Comparison of ENCODE assay signal across 10 cellular contexts in the genomic region with DNA sequence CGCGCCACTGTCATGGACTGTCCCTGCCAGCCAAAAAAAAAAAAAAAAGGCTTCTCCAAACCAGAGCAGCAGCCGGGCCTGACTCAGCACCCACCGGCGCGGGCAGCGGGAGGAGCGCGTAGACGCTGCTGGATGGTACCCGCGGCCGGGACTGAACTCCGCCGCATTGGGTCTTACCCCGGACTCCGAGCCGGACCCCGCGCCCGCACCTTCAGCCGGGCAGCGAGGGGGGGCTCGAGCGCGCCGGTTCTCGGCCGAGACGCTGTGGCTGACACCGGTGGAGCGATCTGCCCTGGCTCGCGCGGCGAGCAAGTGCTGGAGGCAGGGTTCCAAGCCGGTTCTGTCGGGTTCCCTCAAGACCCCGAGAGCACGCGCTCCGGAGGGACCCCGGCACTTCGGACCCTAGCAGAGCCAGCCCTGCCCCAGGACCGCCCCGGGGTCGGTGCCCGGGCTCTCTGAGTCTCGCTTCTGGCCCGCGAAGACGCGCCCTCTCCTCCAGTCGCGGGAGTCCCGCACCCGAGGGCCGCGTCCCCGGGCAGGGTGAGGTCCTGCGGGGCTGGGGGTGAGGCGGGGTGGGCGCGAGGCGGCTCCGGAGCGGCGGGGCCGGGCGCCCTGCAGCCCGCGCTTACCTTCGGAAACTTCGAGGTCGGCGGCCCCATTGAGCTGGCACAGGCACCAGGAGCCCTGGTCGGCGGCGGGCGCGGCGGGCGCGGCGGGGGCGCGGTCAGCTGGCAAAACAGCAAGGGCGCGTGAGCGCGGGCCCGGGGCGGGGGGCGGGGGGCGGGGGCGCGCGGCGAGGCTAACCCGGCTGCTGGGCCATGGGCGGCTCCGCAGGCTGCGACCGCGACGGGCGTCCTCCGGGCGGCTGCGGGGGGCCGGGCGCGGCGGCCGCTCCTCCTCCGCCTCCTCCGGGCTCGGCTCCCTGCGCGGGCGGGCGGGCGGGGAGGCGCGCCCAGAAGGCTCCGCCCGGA. TPM values are rescaled to one million over a fixed set of nuclear protein-coding genes. Genes with fewer than 3 reads are reported as not detected.
A peak's percentile ranks its signal among the peaks of the same experiment; 100 is the strongest.
DNase-seq lines count a peak whose midpoint lies in the region; ATAC-seq and TF ChIP-seq lines count a peak whose summit lies in the region.
"Had no signal": no experiment of that assay in that cellular context is flagged by ENCODE, and none has a peak within 500 bp of the region (broad histone marks: within the 10 kb centered on the region; RNA-seq: fewer than 3 reads in every experiment).

No MANE protein-coding gene starts in this region.

- H3K27me3 ChIP-seq in AG04450 (ENCODE audit: control insufficient read depth, insufficient read depth, low read length) = peaks cover 65% of the 10 kb centered on the region
- peaks cover 42% of the 10 kb centered on the region for H3K27me3 ChIP-seq in HL-60 (ENCODE audit: insufficient read depth, poor library complexity, severe bottlenecking)
- peaks cover 24% of the 10 kb centered on the region for H3K27me3 ChIP-seq in effector memory CD4-positive, alpha-beta T cell (replicated peaks; ENCODE audit: control insufficient read depth, insufficient read depth, low read length, poor library complexity, severe bottlenecking)
- H3K27me3 ChIP-seq in MG63 = no peaks in the 10 kb centered on the region; the same call in 1 of the 2 replicates

- no peak overlapping the region for H3K27ac Mint-ChIP-seq in activated naive CD8-positive, alpha-beta T cell treated with anti-CD3 and anti-CD28 coated beads, Interleukin-2, amount 50 U/mL, for 24 hours
- H3K27ac Mint-ChIP-seq: activated CD8-positive, alpha-beta memory T cell treated with anti-CD3 and anti-CD28 coated beads, Interleukin-2, amount 10 ng/mL, durations not matched to agents 7 days and 5 days had no signal

- POLR2A ChIA-PET in AG04450 (lab: Yijun Ruan, JAX) = interaction anchor here (1.1 kb wide), 1 partner anchor 12 kb away, joined by 3 read pairs; a partner anchor contains a TSS

- no peak overlapping the region for H3K27ac ChIP-seq in AG04450 (ENCODE audit: low read depth, low read length)
- H3K27ac ChIP-seq in HL-60 (replicated peaks) = no peak overlapping the region
- no peak overlapping the region for H3K27ac ChIP-seq in effector memory CD4-positive, alpha-beta T cell (ENCODE audit: insufficient read depth, low read length, poor library complexity, severe bottlenecking)

- ATAC-seq in mucosa of descending colon (peak; percentile 16), HG02970 (IDR thresholded peaks at IDR 0.05; ENCODE audit: low FRiP score, unreplicated experiment) (no peak)
- no peak for ATAC-seq in activated naive CD8-positive, alpha-beta T cell treated with anti-CD3 and anti-CD28 coated beads, Interleukin-2, amount 50 U/mL, for 24 hours
- ATAC-seq: activated CD8-positive, alpha-beta memory T cell treated with anti-CD3 and anti-CD28 coated beads, Interleukin-2, amount 10 ng/mL, durations not matched to agents 7 days and 5 days; GM12878 had no signal

- DNase-seq in AG04450 (ENCODE audit: low read depth, low spot score) (no peak), HL-60 (ENCODE audit: low read depth in 1 of 2, low spot score in 1 of 2) (peak in 1 of 2 experiments; percentile 25), mucosa of descending colon (peak in 2 of 3 donors; percentile 46 to 59), MG63 (no peak)
- DNase-seq in effector memory CD4-positive, alpha-beta T cell = no peak
- no peak for DNase-seq in activated CD4-positive, alpha-beta T cell treated with anti-CD3 and anti-CD28 coated beads, Interleukin-2, amount 50 U/mL, for 48 hours
- no peak for DNase-seq in activated naive CD8-positive, alpha-beta T cell treated with anti-CD3 and anti-CD28 coated beads, Interleukin-2, amount 50 U/mL, for 24 hours
- DNase-seq: activated CD8-positive, alpha-beta memory T cell treated with anti-CD3 and anti-CD28 coated beads, Interleukin-2, amount 10 ng/mL, durations not matched to agents 7 days and 5 days had no signal

- peaks cover 25% of the 10 kb centered on the region for H3K9me3 ChIP-seq in AG04450 (ENCODE audit: control insufficient read depth, insufficient read depth, low read length)
- no peaks in the 10 kb centered on the region for H3K9me3 ChIP-seq in effector memory CD4-positive, alpha-beta T cell (ENCODE audit: control insufficient read depth, low read length)
- no peaks in the 10 kb centered on the region for H3K9me3 ChIP-seq in mucosa of descending colon
- H3K9me3 ChIP-seq in MG63 = no peaks in the 10 kb centered on the region

- H3K27me3 Mint-ChIP-seq in activated naive CD8-positive, alpha-beta T cell treated with anti-CD3 and anti-CD28 coated beads, Interleukin-2, amount 50 U/mL, for 24 hours = peaks cover 53% of the 10 kb centered on the region

- peaks cover 12% of the 10 kb centered on the region for H3K4me1 ChIP-seq in effector memory CD4-positive, alpha-beta T cell (ENCODE audit: control insufficient read depth, insufficient read depth, low read length, poor library complexity, severe bottlenecking)
- H3K4me1 ChIP-seq in mucosa of descending colon (ENCODE audit: low read depth) = peaks cover 14% of the 10 kb centered on the region

- H3K4me3 ChIP-seq in AG04450 (ENCODE audit: low read depth, low read length) = peak overlapping the region; percentile 7; the same call in 1 of the 2 replicates
- H3K4me3 ChIP-seq in HL-60 (replicated peaks; ENCODE audit: insufficient read depth, low read length) = peak overlapping the region; percentile 17; the same call in 1 of the 2 replicates
- H3K4me3 ChIP-seq in effector memory CD4-positive, alpha-beta T cell (ENCODE audit: insufficient read depth, low read depth, low read length, poor library complexity, severe bottlenecking) = peak overlapping the region; percentile 29
- no peak overlapping the region for H3K4me3 ChIP-seq in mucosa of descending colon
- H3K4me3 ChIP-seq in MG63 = no peak overlapping the region; the same call in 1 of the 2 replicates
- H3K4me3 ChIP-seq: GM12878 had no signal

- H3K4me1 Mint-ChIP-seq in activated naive CD8-positive, alpha-beta T cell treated with anti-CD3 and anti-CD28 coated beads, Interleukin-2, amount 50 U/mL, for 24 hours = no peaks in the 10 kb centered on the region

- TF ChIP-seq CTCF in AG04450 (IDR thresholded peaks at IDR 0.05; ENCODE audit: low read depth, low read length) (no peak), HL-60 (IDR thresholded peaks at IDR 0.05; ENCODE audit: insufficient read depth, low read length) (no peak), mucosa of descending colon (IDR thresholded peaks at IDR 0.05) (no peak)

- no peaks in the 10 kb centered on the region for H3K9me3 Mint-ChIP-seq in activated naive CD8-positive, alpha-beta T cell treated with anti-CD3 and anti-CD28 coated beads, Interleukin-2, amount 50 U/mL, for 24 hours

- no peaks in the 10 kb centered on the region for H3K36me3 Mint-ChIP-seq in activated naive CD8-positive, alpha-beta T cell treated with anti-CD3 and anti-CD28 coated beads, Interleukin-2, amount 50 U/mL, for 24 hours (ENCODE audit: low read depth)
- H3K36me3 Mint-ChIP-seq: activated CD8-positive, alpha-beta memory T cell treated with anti-CD3 and anti-CD28 coated beads, Interleukin-2, amount 10 ng/mL, durations not matched to agents 7 days and 5 days had no signal

- no peaks in the 10 kb centered on the region for H3K36me3 ChIP-seq in effector memory CD4-positive, alpha-beta T cell (ENCODE audit: control insufficient read depth, insufficient read depth, low read length)
- no peaks in the 10 kb centered on the region for H3K36me3 ChIP-seq in mucosa of descending colon (ENCODE audit: low read depth)
- H3K36me3 ChIP-seq in MG63 = no peaks in the 10 kb centered on the region

- intact Hi-C loops in mucosa of descending colon (cut with DNase I, micrococcal nuclease) = no loop called here

- CTCF ChIA-PET in AG04450 (lab: Charles Lee) = no interaction called here

- no peak overlapping the region for H3K4me3 Mint-ChIP-seq in activated naive CD8-positive, alpha-beta T cell treated with anti-CD3 and anti-CD28 coated beads, Interleukin-2, amount 50 U/mL, for 24 hours
- H3K4me3 Mint-ChIP-seq: activated CD8-positive, alpha-beta memory T cell treated with anti-CD3 and anti-CD28 coated beads, Interleukin-2, amount 10 ng/mL, durations not matched to agents 7 days and 5 days had no signal

RNA-seq across cellular contexts. Expression of a gene that starts 11.8 kb away (rescaled TPM):
- polyA plus RNA-seq in AG04450 (2011; rRNA removed) = 22.8 and 28.1 TPM in 2 replicates
- 20.2 and 26.4 TPM in 2 replicates for polyA minus RNA-seq in AG04450 (2011; rRNA and poly(A)+ RNA removed)
- total RNA-seq in mucosa of descending colon = 10 to 100 TPM; 24.1 to 28.2 (median 27.2) TPM
- total RNA-seq in MG63 (2014; rRNA removed; shearing (Covaris generic); ENCODE audit: low replicate concordance) = 2.8 and 5.0 TPM in 2 replicates

Comparison
In these comparisons a context has a peak if more than half of its experiments do, and no peak if none do; other contexts are left out.
1. DNase-seq: peak in mucosa of descending colon (2 of 3); none in AG04450 (single experiment), effector memory CD4-positive, alpha-beta T cell (0 of 3), activated CD4-positive, alpha-beta T cell treated with anti-CD3 and anti-CD28 coated beads, Interleukin-2, amount 50 U/mL, for 48 hours (0 of 2), MG63 (single experiment) and activated naive CD8-positive, alpha-beta T cell treated with anti-CD3 and anti-CD28 coated beads, Interleukin-2, amount 50 U/mL, for 24 hours (single experiment).
2. H3K4me3 ChIP-seq: peak in AG04450 (single experiment), HL-60 (single experiment) and effector memory CD4-positive, alpha-beta T cell (single experiment); none in mucosa of descending colon (single experiment) and MG63 (single experiment).